8 cellular contexts compared by ENCODE assay signal in genomic region chr11:13668102-13668956, GRCh38. TPM values are rescaled to one million over a fixed set of nuclear protein-coding genes. Genes with fewer than 3 reads are reported as not detected.
DNase-seq lines count a peak whose midpoint lies in the region; ATAC-seq, FAIRE-seq and TF ChIP-seq lines count a peak whose summit lies in the region.

Gene FAR1, plus strand, starts transcription at chr11:13668668. Its CDS starts 26,098 bp downstream, at chr11:13694766.

- no peaks in the 10 kb centered on the region for H3K36me3 ChIP-seq in pancreas
- no peaks in the 10 kb centered on the region for H3K36me3 ChIP-seq in tibial artery

- no peaks in the 10 kb centered on the region for H3K9me3 ChIP-seq in pancreas
- H3K9me3 ChIP-seq in tibial artery, result no peaks in the 10 kb centered on the region

- H3K27me3 ChIP-seq in pancreas, result no peaks in the 10 kb centered on the region
- H3K27me3 ChIP-seq in tibial artery, result no peaks in the 10 kb centered on the region

- peaks cover 0 to 23% (median 13%) of the 10 kb centered on the region in 3 donors for H3K4me1 ChIP-seq in pancreas
- peaks cover 0 to 18% (median 12%) of the 10 kb centered on the region in 4 donors for H3K4me1 ChIP-seq in tibial artery

- WGBS in pancreas, 2 donors, result 0% methylated on average over 81 to 104 of the region's 104 CpGs

- DNase-seq in NCI-H128 (lab: John Stamatoyannopoulos, UW; ENCODE audit: unreplicated experiment) (peak; percentile 97), SW 1271 (lab: John Stamatoyannopoulos, UW) (peak; percentile 92 to 97), head of caudate nucleus (peak; percentile 94 to 100 (median 99)), pancreas (peak; percentile 98), tibial artery (peak; percentile 96 to 99)
- peak; percentile 93 for DNase-seq in activated naive CD8-positive, alpha-beta T cell treated with anti-CD3 and anti-CD28 coated beads, Interleukin-2, amount 50 U/mL, for 16 hours (ENCODE audit: low read depth, low spot score)

- FAIRE-seq in pancreas (lab: Jason Lieb, UNC), result peak; percentile 85

- peak; percentile 89 for ATAC-seq in HG02678 (IDR thresholded peaks at IDR 0.05; ENCODE audit: unreplicated experiment)
- peak; percentile 92 to 97 (median 94) for ATAC-seq in pancreas

- H3K27ac ChIP-seq in pancreas, result peak within 1 kb of the TSS; percentile 78 to 94 (median 86)
- H3K27ac ChIP-seq in tibial artery, result peak within 1 kb of the TSS; percentile 81 to 87

- TF ChIP-seq CTCF in GM12873 (IDR thresholded peaks at IDR 0.05; ENCODE audit: insufficient read depth, low read depth, low read length, missing control alignments) (peak; percentile 56), pancreas (IDR thresholded peaks at IDR 0.05) (peak; percentile 46 to 56 (median 52)), tibial artery (IDR thresholded peaks at IDR 0.05) (peak; percentile 48 to 49)

- intact Hi-C loops in head of caudate nucleus (cut with DNase I) (loop anchor here (5.0 kb wide), 1 partner anchor 289 kb away; no protein-coding TSS in a partner anchor), pancreas (cut with DNase I) (no loop called here), tibial artery (cut with DNase I; ENCODE audit: low total_unique reads) (no loop called here)

- H3K4me3 ChIP-seq in pancreas (peak within 1 kb of the TSS; percentile 86 to 99 (median 96)), tibial artery (peak within 1 kb of the TSS; percentile 68 to 72)

RNA-seq across cellular contexts. Expression of gene FAR1, which starts in this region (rescaled TPM):
- total RNA-seq in pancreas, result 10 to 100 TPM; 15.9 to 43.7 (median 20.2) TPM
- 10 to 100 TPM; 12.0 to 17.0 TPM for polyA plus RNA-seq in pancreas

Comparison
In these comparisons a context has a peak if more than half of its experiments do, and no peak if none do; other contexts are left out.
1. Peak in every context shown above with its lines: DNase-seq, ATAC-seq, H3K4me3 ChIP-seq and H3K27ac ChIP-seq.